In genomic region chr19:40776966-40777794, GRCh38 we compare ENCODE assay signal across 8 cellular contexts. TPM values are rescaled to one million over a fixed set of nuclear protein-coding genes. Genes with fewer than 3 reads are reported as not detected.
DNase-seq lines count a peak whose midpoint lies in the region; ATAC-seq and TF ChIP-seq lines count a peak whose summit lies in the region.

No MANE protein-coding gene starts in this region.

- H3K4me3 ChIP-seq in DND-41 (ENCODE audit: low read depth in 1 of 2, low read length in 2 of 2): peak overlapping the region; percentile 15 to 83; a peak in 3 of 4 replicates

- H3K4me3 Mint-ChIP-seq in nephron progenitor cell: peak overlapping the region; percentile 88
- peak overlapping the region; percentile 89 to 95 for H3K4me3 Mint-ChIP-seq in stimulated activated naive CD8-positive, alpha-beta T cell treated with anti-CD3 and anti-CD28 coated beads, Interleukin-15, amount 100 ng/mL, for 72 hours

- H3K27me3 Mint-ChIP-seq in nephron progenitor cell (ENCODE audit: low read depth, poor library complexity): peaks cover 2% of the 10 kb centered on the region
- H3K27me3 Mint-ChIP-seq in stimulated activated naive CD8-positive, alpha-beta T cell treated with anti-CD3 and anti-CD28 coated beads, Interleukin-15, amount 100 ng/mL, for 72 hours: no peaks in the 10 kb centered on the region

- peak overlapping the region; percentile 68 for H3K4me2 ChIP-seq in DND-41 (ENCODE audit: insufficient read depth, low read length)

- peak overlapping the region; percentile 95 for H3K27ac ChIP-seq in DND-41 (ENCODE audit: low read length)

- peaks cover under 1% of the 10 kb centered on the region for H3K36me3 Mint-ChIP-seq in nephron progenitor cell (ENCODE audit: low read depth)

- TF ChIP-seq CTCF in DND-41 (IDR thresholded peaks at IDR 0.05; ENCODE audit: borderline replicate concordance, extremely low read depth, low read length, poor library complexity, severe bottlenecking) (no peak), nephron progenitor cell (IDR thresholded peaks at IDR 0.05) (no peak)

- no peaks in the 10 kb centered on the region for H3K9me3 Mint-ChIP-seq in nephron progenitor cell
- no peaks in the 10 kb centered on the region for H3K9me3 Mint-ChIP-seq in stimulated activated naive CD8-positive, alpha-beta T cell treated with anti-CD3 and anti-CD28 coated beads, Interleukin-15, amount 100 ng/mL, for 72 hours

- H4K20me1 ChIP-seq in DND-41 (ENCODE audit: insufficient read depth, low read length): peaks cover 8% of the 10 kb centered on the region; the same call in 1 of the 2 replicates

- peak overlapping the region; percentile 100 for H3K27ac Mint-ChIP-seq in nephron progenitor cell
- H3K27ac Mint-ChIP-seq in stimulated activated naive CD8-positive, alpha-beta T cell treated with anti-CD3 and anti-CD28 coated beads, Interleukin-15, amount 100 ng/mL, for 72 hours: peak overlapping the region; percentile 92 to 99

- peaks cover 21% of the 10 kb centered on the region for H3K4me1 ChIP-seq in DND-41 (ENCODE audit: insufficient read depth, low read length)

- H2AFZ ChIP-seq in DND-41 (ENCODE audit: low read depth, low read length): peak overlapping the region; percentile 86

- ATAC-seq in DND-41 (ENCODE audit: insufficient read depth, low read depth): peak; percentile 75
- peak; percentile 83 for ATAC-seq in stimulated activated naive CD8-positive, alpha-beta T cell treated with anti-CD3 and anti-CD28 coated beads, Interleukin-15, amount 100 ng/mL, for 72 hours

- H3K9ac ChIP-seq in DND-41 (ENCODE audit: low read depth, low read length): peak overlapping the region; percentile 79

- H3K9me3 ChIP-seq in DND-41 (ENCODE audit: insufficient read depth, low read length, severe bottlenecking): no peaks in the 10 kb centered on the region

- DNase-seq in DND-41 (peak; percentile 97), H4 (ENCODE audit: low spot score) (peak; percentile 93), LHCN-M2 (ENCODE audit: low read depth) (peak; percentile 91), RPMI8226 (peak; percentile 86), fibroblast of the conjunctiva (ENCODE audit: low read depth) (peak; percentile 88), nephron progenitor cell (peak; percentile 89)
- peak; percentile 75 for DNase-seq in activated T-helper 9 cell treated with anti-CD3 and anti-CD28 coated beads, Interleukin-2, amount 50 U/mL, for 16 hours (ENCODE audit: low read depth)
- DNase-seq in stimulated activated naive CD8-positive, alpha-beta T cell treated with anti-CD3 and anti-CD28 coated beads, Interleukin-15, amount 100 ng/mL, for 72 hours: peak; percentile 83 to 94

- peaks cover 13% of the 10 kb centered on the region for H3K79me2 ChIP-seq in DND-41 (ENCODE audit: insufficient read depth, low read length)

- H3K36me3 ChIP-seq in DND-41 (ENCODE audit: insufficient read depth, low read length): peaks cover 2% of the 10 kb centered on the region; the same call in 1 of the 2 replicates

- H3K27me3 ChIP-seq in DND-41 (ENCODE audit: insufficient read depth, low read length, poor library complexity): no peaks in the 10 kb centered on the region

- peaks cover 26% of the 10 kb centered on the region for H3K4me1 Mint-ChIP-seq in nephron progenitor cell
- peaks cover 62% of the 10 kb centered on the region for H3K4me1 Mint-ChIP-seq in stimulated activated naive CD8-positive, alpha-beta T cell treated with anti-CD3 and anti-CD28 coated beads, Interleukin-15, amount 100 ng/mL, for 72 hours

RNA-seq across cellular contexts. Expression of gene RAB4B, which starts 0.9 kb away (rescaled TPM):
- total RNA-seq in H4 (2014; rRNA removed; shearing (Covaris generic)): 15.9 and 18.8 TPM in 2 replicates
- total RNA-seq in LHCN-M2 (2014; rRNA removed): 19.7 and 28.6 TPM in 2 replicates
- polyA plus RNA-seq in LHCN-M2 (2012): 30.3 TPM

RNA-seq across cellular contexts. Expression of gene MIA, which starts 1.9 kb away (rescaled TPM):
- total RNA-seq in H4 (2014; rRNA removed; shearing (Covaris generic)): 1.1 TPM in 1 of 2 replicates, not detected in the other
- not detected in 2 replicates for total RNA-seq in LHCN-M2 (2014; rRNA removed)
- not detected for polyA plus RNA-seq in LHCN-M2 (2012)

RNA-seq across cellular contexts. Expression of gene EGLN2, which starts 21.8 kb away (rescaled TPM):
- total RNA-seq in H4 (2014; rRNA removed; shearing (Covaris generic)): 25.7 and 30.5 TPM in 2 replicates
- 99.8 and 101 TPM in 2 replicates for total RNA-seq in LHCN-M2 (2014; rRNA removed)
- 80.6 TPM for polyA plus RNA-seq in LHCN-M2 (2012)

RNA-seq across cellular contexts. Expression of gene SNRPA, which starts 26.2 kb away (rescaled TPM):
- 42.3 and 71.7 TPM in 2 replicates for total RNA-seq in H4 (2014; rRNA removed; shearing (Covaris generic))
- 97.5 and 115 TPM in 2 replicates for total RNA-seq in LHCN-M2 (2014; rRNA removed)
- 88.9 TPM for polyA plus RNA-seq in LHCN-M2 (2012)

RNA-seq across cellular contexts. Expression of gene ACTMAP, which starts 26.9 kb away (rescaled TPM):
- 0.21 and 0.39 TPM in 2 replicates for total RNA-seq in H4 (2014; rRNA removed; shearing (Covaris generic))
- total RNA-seq in LHCN-M2 (2014; rRNA removed): 1.6 and 2.0 TPM in 2 replicates
- 5.5 TPM for polyA plus RNA-seq in LHCN-M2 (2012)

Comparison
In these comparisons a context has a peak if more than half of its experiments do, and no peak if none do; other contexts are left out.
1. Peak in every context shown above with its lines: DNase-seq, ATAC-seq, H3K4me3 ChIP-seq and H3K27ac ChIP-seq.